Comparison of ENCODE assay signal across 11 cellular contexts in the genomic region with DNA sequence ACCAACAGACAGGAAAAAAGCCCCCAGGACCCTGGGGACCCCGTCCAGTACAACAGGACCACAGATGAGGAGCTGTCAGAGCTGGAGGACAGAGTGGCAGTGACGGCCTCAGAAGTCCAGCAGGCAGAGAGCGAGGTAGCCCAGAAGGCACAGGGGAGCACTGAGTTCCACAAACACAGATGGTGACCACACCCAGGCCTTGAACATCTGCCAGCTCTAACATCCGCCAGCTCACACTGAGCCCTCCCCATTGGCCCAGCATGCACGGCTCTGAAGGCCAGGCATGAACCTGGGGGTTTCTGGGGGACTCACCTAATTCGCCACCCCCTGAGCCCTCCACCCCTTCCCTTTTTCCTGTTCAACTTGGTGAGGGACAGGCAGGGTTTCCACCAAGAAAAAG. TPM values are rescaled to one million over a fixed set of nuclear protein-coding genes. Genes with fewer than 3 reads are reported as not detected.
DNase-seq lines count a peak whose midpoint lies in the region; ATAC-seq and TF ChIP-seq lines count a peak whose summit lies in the region.
"Had no signal": no experiment of that assay in that cellular context is flagged by ENCODE, and none has a peak within 500 bp of the region (broad histone marks: within the 10 kb centered on the region; RNA-seq: fewer than 3 reads in every experiment).

No MANE protein-coding gene starts in this region.

- H3K9me3 ChIP-seq in PC-3 (ENCODE audit: low read length) = no peaks in the 10 kb centered on the region
- no peaks in the 10 kb centered on the region for H3K9me3 ChIP-seq in tibial artery
- peaks cover 2% of the 10 kb centered on the region for H3K9me3 ChIP-seq in trophoblast cell (ENCODE audit: insufficient read depth, low read depth, low read length)

- H3K4me3 ChIP-seq in PC-3 (ENCODE audit: low read length) (no peak overlapping the region), foreskin fibroblast (ENCODE audit: low read depth in 1 of 2, low read length in 2 of 2) (no peak overlapping the region), tibial artery (no peak overlapping the region), trophoblast cell (ENCODE audit: low read depth, low read length) (no peak overlapping the region)

- H2BK5ac ChIP-seq in trophoblast cell (ENCODE audit: low read depth, low read length, poor library complexity) = no peak overlapping the region

- H2BK120ac ChIP-seq in trophoblast cell (ENCODE audit: insufficient read depth, low read length, poor library complexity) = no peak overlapping the region

- no peak overlapping the region for H2AFZ ChIP-seq in PC-3 (ENCODE audit: low read length)
- H2AFZ ChIP-seq in trophoblast cell (ENCODE audit: insufficient read depth, low read length, poor library complexity) = no peak overlapping the region

- H3K36me3 Mint-ChIP-seq in activated CD8-positive, alpha-beta memory T cell treated with anti-CD3 and anti-CD28 coated beads, Interleukin-2, amount 10 ng/mL, durations not matched to agents 7 days and 5 days = no peaks in the 10 kb centered on the region

- no peak overlapping the region for H4K12ac ChIP-seq in trophoblast cell (ENCODE audit: low read depth, low read length)

- H3K4me2 ChIP-seq in PC-3 (ENCODE audit: low read length) = no peak overlapping the region
- H3K4me2 ChIP-seq in trophoblast cell (ENCODE audit: low read length) = no peak overlapping the region

- H3K9me2 ChIP-seq in PC-3 (replicated peaks; ENCODE audit: low read length) = no peaks in the 10 kb centered on the region

- H3F3A ChIP-seq in PC-3 (ENCODE audit: low read length, unreplicated experiment) = no peaks in the 10 kb centered on the region

- no peaks in the 10 kb centered on the region for H3K4me1 Mint-ChIP-seq in activated CD8-positive, alpha-beta memory T cell treated with anti-CD3 and anti-CD28 coated beads, Interleukin-2, amount 10 ng/mL, durations not matched to agents 7 days and 5 days

- no peak overlapping the region for H3K27ac Mint-ChIP-seq in activated CD8-positive, alpha-beta memory T cell treated with anti-CD3 and anti-CD28 coated beads, Interleukin-2, amount 10 ng/mL, durations not matched to agents 7 days and 5 days
- H3K27ac Mint-ChIP-seq: dendritic cell treated with granulocyte-macrophage colony-stimulating factor and Interleukin-4, amounts not matched to agents 40 ng/mL and 50 ng/mL, for 4 days had no signal

- peak; percentile 4 to 22 (median 9) for DNase-seq in NCI-H1417 (lab: John Stamatoyannopoulos, UW)
- DNase-seq in NCI-H1417 treated with DMSO at 0.1 percent for 48 hours (lab: John Stamatoyannopoulos, UW) = no peak
- peak; percentile 48 for DNase-seq in PC-3
- DNase-seq in foreskin fibroblast = peak; percentile 75 to 94
- DNase-seq in tibial artery = peak; percentile 65 to 67
- DNase-seq in activated CD8-positive, alpha-beta memory T cell treated with anti-CD3 and anti-CD28 coated beads, Interleukin-2, amount 10 ng/mL, durations not matched to agents 7 days and 5 days = no peak
- DNase-seq in trophoblast cell = no peak
- DNase-seq: WERI-Rb-1 had no signal

- no peak for TF ChIP-seq CTCF in PC-3 (conservative IDR thresholded peaks at IDR 0.05; ENCODE audit: low read depth, low read length)
- TF ChIP-seq CTCF in foreskin fibroblast (IDR thresholded peaks at IDR 0.05; ENCODE audit: low read depth, low read length) = no peak
- TF ChIP-seq CTCF in tibial artery (IDR thresholded peaks at IDR 0.05) = no peak

- H3K18ac ChIP-seq in trophoblast cell (ENCODE audit: low read length) = no peak overlapping the region

- no peak overlapping the region for H4K91ac ChIP-seq in trophoblast cell (ENCODE audit: low read depth, low read length)

- CTCF ChIA-PET in PC-3 (lab: Charles Lee) = interaction anchor here (0.6 to 0.7 kb wide), 2 partner anchors 28 to 31 kb away, joined by 3 to 4 read pairs; no protein-coding TSS in a partner anchor
- CTCF ChIA-PET in activated CD8-positive, alpha-beta memory T cell treated with anti-CD3 and anti-CD28 coated beads, Interleukin-2, amount 10 ng/mL, durations not matched to agents 7 days and 5 days (lab: Charles Lee) = interaction anchor here (2.3 kb wide), 1 partner anchor 31 kb away, joined by 7 read pairs; no protein-coding TSS in a partner anchor

- no peak overlapping the region for H3K4ac ChIP-seq in trophoblast cell (ENCODE audit: low read depth, low read length)

- H3K27ac ChIP-seq in PC-3 (ENCODE audit: low read length) (no peak overlapping the region), tibial artery (no peak overlapping the region), trophoblast cell (ENCODE audit: low read depth, low read length) (no peak overlapping the region)
- H3K27ac ChIP-seq: WERI-Rb-1 had no signal

- peak; percentile 66 for ATAC-seq in PC-3
- ATAC-seq in activated CD8-positive, alpha-beta memory T cell treated with anti-CD3 and anti-CD28 coated beads, Interleukin-2, amount 10 ng/mL, durations not matched to agents 7 days and 5 days = no peak
- no peak for ATAC-seq in GM18867 (IDR thresholded peaks at IDR 0.05; ENCODE audit: unreplicated experiment)

- no peaks in the 10 kb centered on the region for H3K4me1 ChIP-seq in PC-3 (ENCODE audit: insufficient read depth, low read length)
- H3K4me1 ChIP-seq in tibial artery = no peaks in the 10 kb centered on the region
- H3K4me1 ChIP-seq in trophoblast cell (ENCODE audit: control insufficient read depth in 1 of 2, insufficient read depth in 2 of 2, low read length in 2 of 2) = peaks cover under 1% of the 10 kb centered on the region in 2 experiments

- intact Hi-C loops in PC-3 (cut with micrococcal nuclease) (no loop called here), tibial artery (cut with DNase I; ENCODE audit: low total_unique reads) (no loop called here)

- no peaks in the 10 kb centered on the region for H3K79me1 ChIP-seq in trophoblast cell (ENCODE audit: low read length)

- no peaks in the 10 kb centered on the region for H3K79me2 ChIP-seq in PC-3 (ENCODE audit: low read length)
- H3K79me2 ChIP-seq in trophoblast cell (ENCODE audit: control insufficient read depth, insufficient read depth, low read length, poor library complexity) = no peaks in the 10 kb centered on the region

- H3K27me3 ChIP-seq in PC-3 (ENCODE audit: low read length) = no peaks in the 10 kb centered on the region
- H3K27me3 ChIP-seq in tibial artery = peaks cover 0 to 23% of the 10 kb centered on the region in 2 donors
- H3K27me3 ChIP-seq in trophoblast cell (ENCODE audit: insufficient read depth, low read length) = no peaks in the 10 kb centered on the region

- no peaks in the 10 kb centered on the region for H4K20me1 ChIP-seq in PC-3 (ENCODE audit: low read length)

- no TSS peak for BruUV-seq in PC-3 (replicated peaks; lab: Mats Ljungman, UMichigan)

- no peak overlapping the region for H3K4me3 Mint-ChIP-seq in activated CD8-positive, alpha-beta memory T cell treated with anti-CD3 and anti-CD28 coated beads, Interleukin-2, amount 10 ng/mL, durations not matched to agents 7 days and 5 days
- H3K4me3 Mint-ChIP-seq: dendritic cell treated with granulocyte-macrophage colony-stimulating factor and Interleukin-4, amounts not matched to agents 40 ng/mL and 50 ng/mL, for 4 days had no signal

- no peak overlapping the region for H2AK5ac ChIP-seq in trophoblast cell (ENCODE audit: low read length)

- H3K36me3 ChIP-seq in PC-3 (ENCODE audit: low read depth, low read length) = peaks cover 32% of the 10 kb centered on the region
- H3K36me3 ChIP-seq in tibial artery = peaks cover 0 to 34% (median 0%) of the 10 kb centered on the region in 3 donors
- no peaks in the 10 kb centered on the region for H3K36me3 ChIP-seq in trophoblast cell (ENCODE audit: control insufficient read depth in 1 of 2, insufficient read depth in 2 of 2, low read length in 2 of 2)
- H3K36me3 ChIP-seq: WERI-Rb-1 had no signal

- H3K9me3 Mint-ChIP-seq in activated CD8-positive, alpha-beta memory T cell treated with anti-CD3 and anti-CD28 coated beads, Interleukin-2, amount 10 ng/mL, durations not matched to agents 7 days and 5 days (ENCODE audit: low read depth) = no peaks in the 10 kb centered on the region
- H3K9me3 Mint-ChIP-seq: dendritic cell treated with granulocyte-macrophage colony-stimulating factor and Interleukin-4, amounts not matched to agents 40 ng/mL and 50 ng/mL, for 4 days had no signal

- no peak overlapping the region for H3K14ac ChIP-seq in trophoblast cell (ENCODE audit: low read length)

- WGBS in trophoblast cell (ENCODE audit: extremely low coverage, insufficient coverage, insufficient read length) = no CpG with 5 or more reads among the region's 6 CpGs

- no peak overlapping the region for H4K8ac ChIP-seq in trophoblast cell (ENCODE audit: low read depth, low read length)

- POLR2A ChIA-PET in PC-3 (lab: Charles Lee; ENCODE audit: unreplicated experiment) = no interaction called here

- no peak overlapping the region for H3K9ac ChIP-seq in PC-3 (ENCODE audit: low read length)
- H3K9ac ChIP-seq in trophoblast cell (ENCODE audit: low read length) = no peak overlapping the region

- H3K23ac ChIP-seq in trophoblast cell (ENCODE audit: low read length) = no peak overlapping the region

- H3K27me3 Mint-ChIP-seq in activated CD8-positive, alpha-beta memory T cell treated with anti-CD3 and anti-CD28 coated beads, Interleukin-2, amount 10 ng/mL, durations not matched to agents 7 days and 5 days = no peaks in the 10 kb centered on the region

- no peak overlapping the region for H2BK12ac ChIP-seq in trophoblast cell (ENCODE audit: low read length)

RNA-seq across cellular contexts. Expression of a gene that starts 25.6 kb away (rescaled TPM):
- total RNA-seq in PC-3 (2014; rRNA removed) = not detected in 2 replicates
- not detected for total RNA-seq in activated CD8-positive, alpha-beta memory T cell treated with anti-CD3 and anti-CD28 coated beads, Interleukin-2, amount 10 ng/mL, durations not matched to agents 7 days and 5 days
- not detected in 2 replicates for polyA plus RNA-seq in trophoblast cell (2013)
- polyA plus RNA-seq: neural cell had no signal

RNA-seq across cellular contexts. Expression of a gene that starts 49.7 kb away (rescaled TPM):
- 28.9 and 52.2 TPM in 2 replicates for total RNA-seq in PC-3 (2014; rRNA removed)
- not detected for total RNA-seq in activated CD8-positive, alpha-beta memory T cell treated with anti-CD3 and anti-CD28 coated beads, Interleukin-2, amount 10 ng/mL, durations not matched to agents 7 days and 5 days
- 15.7 and 16.1 TPM in 2 replicates for polyA plus RNA-seq in trophoblast cell (2013)
- polyA plus RNA-seq: neural cell had no signal

RNA-seq across cellular contexts. Expression of a gene that starts 53.8 kb away (rescaled TPM):
- 201 and 270 TPM in 2 replicates for total RNA-seq in PC-3 (2014; rRNA removed)
- total RNA-seq in activated CD8-positive, alpha-beta memory T cell treated with anti-CD3 and anti-CD28 coated beads, Interleukin-2, amount 10 ng/mL, durations not matched to agents 7 days and 5 days = not detected
- 3.8 and 4.1 TPM in 2 replicates for polyA plus RNA-seq in trophoblast cell (2013)
- polyA plus RNA-seq: neural cell had no signal

Comparison
In these comparisons a context has a peak if more than half of its experiments do, and no peak if none do; other contexts are left out.
1. DNase-seq: peak in NCI-H1417 (3 of 3), PC-3 (single experiment), foreskin fibroblast (2 of 2) and tibial artery (2 of 2); none in NCI-H1417 treated with DMSO at 0.1 percent for 48 hours (single experiment), activated CD8-positive, alpha-beta memory T cell treated with anti-CD3 and anti-CD28 coated beads, Interleukin-2, amount 10 ng/mL, durations not matched to agents 7 days and 5 days (single experiment) and trophoblast cell (0 of 2).
2. RNA of a gene that starts 49.7 kb away (total RNA-seq): 28.9 to 52.2 TPM in PC-3; not detected in activated CD8-positive, alpha-beta memory T cell treated with anti-CD3 and anti-CD28 coated beads, Interleukin-2, amount 10 ng/mL, durations not matched to agents 7 days and 5 days; every median in the first group is over 10 times any median in the second.
3. RNA of a gene that starts 53.8 kb away (total RNA-seq): 201 to 270 TPM in PC-3; not detected in activated CD8-positive, alpha-beta memory T cell treated with anti-CD3 and anti-CD28 coated beads, Interleukin-2, amount 10 ng/mL, durations not matched to agents 7 days and 5 days; every median in the first group is over 100 times any median in the second.